27 cellular contexts compared by ENCODE assay signal in genomic region chr5:84411832-84412605, GRCh38. TPM values are rescaled to one million over a fixed set of nuclear protein-coding genes. Genes with fewer than 3 reads are reported as not detected.
DNase-seq lines count a peak whose midpoint lies in the region; ATAC-seq, FAIRE-seq and TF ChIP-seq lines count a peak whose summit lies in the region.
"Had no signal": no experiment of that assay in that cellular context is flagged by ENCODE, and none has a peak within 500 bp of the region (broad histone marks: within the 10 kb centered on the region; RNA-seq: fewer than 3 reads in every experiment).

No MANE protein-coding gene starts in this region.

- ATAC-seq in HG03457 (IDR thresholded peaks at IDR 0.05; ENCODE audit: unreplicated experiment) = no peak
- ATAC-seq: activated CD8-positive, alpha-beta memory T cell treated with anti-CD3 and anti-CD28 coated beads, Interleukin-2, amount 10 ng/mL, durations not matched to agents 7 days and 5 days; activated T-helper 17 cell treated with anti-CD3 and anti-CD28 coated beads, Interleukin-2, amount 50 U/mL, for 72 hours; right lobe of liver; stimulated activated memory B cell treated with anti-CD40 and anti-IgM and Interleukin-4, amounts not matched to agents 10 μg/mL and 1 μg/mL and 100 μg/mL, for 72 hours had no signal

- no peaks in the 10 kb centered on the region for H3K79me2 ChIP-seq in astrocyte (ENCODE audit: insufficient read depth, low read length)

- no peaks in the 10 kb centered on the region for H3K36me3 ChIP-seq in astrocyte (ENCODE audit: insufficient read depth, low read length)
- H3K36me3 ChIP-seq: brain microvascular endothelial cell, right lobe of liver, thyroid gland had no signal

- H3K27me3 Mint-ChIP-seq in astrocyte (ENCODE audit: low read depth, unreplicated experiment) = no peaks in the 10 kb centered on the region
- H3K27me3 Mint-ChIP-seq in activated T-helper 1 cell treated with anti-CD3 and anti-CD28 coated beads, Interleukin-12 subunit alpha, Interleukin-12 subunit beta, Interleukin-2, Interleukin-4 antibody, amounts not matched to agents 30 ng/mL and 10 ng/mL and 1 ng/mL, durations not matched to agents 14 hours and 24 hours and 36 hours (ENCODE audit: insufficient read depth) = no peaks in the 10 kb centered on the region
- H3K27me3 Mint-ChIP-seq: activated CD4-positive, alpha-beta T cell treated with anti-CD3 and anti-CD28 coated beads, Interleukin-2, amount 10 ng/mL, durations not matched to agents 24 days and 14 days; activated CD8-positive, alpha-beta memory T cell treated with anti-CD3 and anti-CD28 coated beads, Interleukin-2, amount 10 ng/mL, durations not matched to agents 7 days and 5 days; activated T-helper 17 cell treated with anti-CD3 and anti-CD28 coated beads, Interleukin-2, amount 50 U/mL, for 72 hours; stimulated activated memory B cell treated with anti-CD40 and anti-IgM and Interleukin-4, amounts not matched to agents 10 μg/mL and 1 μg/mL and 100 μg/mL, for 72 hours had no signal

- H3K27ac Mint-ChIP-seq in astrocyte (ENCODE audit: unreplicated experiment) = no peak overlapping the region
- H3K27ac Mint-ChIP-seq in activated T-helper 1 cell treated with anti-CD3 and anti-CD28 coated beads, Interleukin-12 subunit alpha, Interleukin-12 subunit beta, Interleukin-2, Interleukin-4 antibody, amounts not matched to agents 30 ng/mL and 10 ng/mL and 1 ng/mL, durations not matched to agents 14 hours and 24 hours and 36 hours = no peak overlapping the region
- H3K27ac Mint-ChIP-seq: activated CD4-positive, alpha-beta T cell treated with anti-CD3 and anti-CD28 coated beads, Interleukin-2, amount 10 ng/mL, durations not matched to agents 24 days and 14 days; activated CD8-positive, alpha-beta memory T cell treated with anti-CD3 and anti-CD28 coated beads, Interleukin-2, amount 10 ng/mL, durations not matched to agents 7 days and 5 days; activated T-helper 17 cell treated with anti-CD3 and anti-CD28 coated beads, Interleukin-2, amount 50 U/mL, for 72 hours; stimulated activated memory B cell treated with anti-CD40 and anti-IgM and Interleukin-4, amounts not matched to agents 10 μg/mL and 1 μg/mL and 100 μg/mL, for 72 hours had no signal

- intact Hi-C loops in activated T-helper 1 cell treated with anti-CD3 and anti-CD28 coated beads, Interleukin-12 subunit alpha, Interleukin-12 subunit beta, Interleukin-2, Interleukin-4 antibody, amounts not matched to agents 30 ng/mL and 10 ng/mL and 1 ng/mL, durations not matched to agents 14 hours and 24 hours and 36 hours (cut with micrococcal nuclease) = no loop called here

- no peaks in the 10 kb centered on the region for H3K36me3 Mint-ChIP-seq in astrocyte (ENCODE audit: low read depth, unreplicated experiment)
- no peaks in the 10 kb centered on the region for H3K36me3 Mint-ChIP-seq in activated T-helper 1 cell treated with anti-CD3 and anti-CD28 coated beads, Interleukin-12 subunit alpha, Interleukin-12 subunit beta, Interleukin-2, Interleukin-4 antibody, amounts not matched to agents 30 ng/mL and 10 ng/mL and 1 ng/mL, durations not matched to agents 14 hours and 24 hours and 36 hours (ENCODE audit: low read depth)
- H3K36me3 Mint-ChIP-seq: activated CD8-positive, alpha-beta memory T cell treated with anti-CD3 and anti-CD28 coated beads, Interleukin-2, amount 10 ng/mL, durations not matched to agents 7 days and 5 days; stimulated activated memory B cell treated with anti-CD40 and anti-IgM and Interleukin-4, amounts not matched to agents 10 μg/mL and 1 μg/mL and 100 μg/mL, for 72 hours had no signal

- TF ChIP-seq CTCF in astrocyte (IDR thresholded peaks at IDR 0.05; ENCODE audit: insufficient read depth, low read depth, low read length) (no peak), fibroblast of the aortic adventitia (IDR thresholded peaks at IDR 0.05; ENCODE audit: insufficient read depth, low read length) (no peak)

- H3K4me1 Mint-ChIP-seq in astrocyte (ENCODE audit: low read depth, unreplicated experiment) = no peaks in the 10 kb centered on the region
- no peaks in the 10 kb centered on the region for H3K4me1 Mint-ChIP-seq in activated T-helper 1 cell treated with anti-CD3 and anti-CD28 coated beads, Interleukin-12 subunit alpha, Interleukin-12 subunit beta, Interleukin-2, Interleukin-4 antibody, amounts not matched to agents 30 ng/mL and 10 ng/mL and 1 ng/mL, durations not matched to agents 14 hours and 24 hours and 36 hours (ENCODE audit: low read depth)
- H3K4me1 Mint-ChIP-seq: activated CD4-positive, alpha-beta T cell treated with anti-CD3 and anti-CD28 coated beads, Interleukin-2, amount 10 ng/mL, durations not matched to agents 24 days and 14 days; activated CD8-positive, alpha-beta memory T cell treated with anti-CD3 and anti-CD28 coated beads, Interleukin-2, amount 10 ng/mL, durations not matched to agents 7 days and 5 days; activated T-helper 17 cell treated with anti-CD3 and anti-CD28 coated beads, Interleukin-2, amount 50 U/mL, for 72 hours; stimulated activated memory B cell treated with anti-CD40 and anti-IgM and Interleukin-4, amounts not matched to agents 10 μg/mL and 1 μg/mL and 100 μg/mL, for 72 hours had no signal

- H3K27me3 ChIP-seq in astrocyte (ENCODE audit: insufficient read depth, low read length) = no peaks in the 10 kb centered on the region
- H3K27me3 ChIP-seq: brain microvascular endothelial cell, right lobe of liver, thyroid gland had no signal

- DNase-seq in DMS 273 (lab: John Stamatoyannopoulos, UW; ENCODE audit: unreplicated experiment) (peak; percentile 96), NCI-H1694 treated with DMSO at 0.1 percent for 48 hours (lab: John Stamatoyannopoulos, UW) (peak; percentile 33), astrocyte (ENCODE audit: low read depth) (peak; percentile 7), fibroblast of the aortic adventitia (ENCODE audit: low read depth) (peak; percentile 47), HUDEP-2 (lab: John Stamatoyannopoulos, UW; ENCODE audit: unreplicated experiment in 76 of 76) (no peak), activated T-cell treated with anti-CD3 and anti-CD28 coated beads for 4 hours (no peak)
- no peak for DNase-seq in activated T-helper 1 cell treated with anti-CD3 and anti-CD28 coated beads, Interleukin-12 subunit alpha, Interleukin-12 subunit beta, Interleukin-2, Interleukin-4 antibody, amounts not matched to agents 30 ng/mL and 10 ng/mL and 1 ng/mL, durations not matched to agents 14 hours and 24 hours and 36 hours (ENCODE audit: low spot score)
- DNase-seq: activated CD4-positive, alpha-beta T cell treated with anti-CD3 and anti-CD28 coated beads, Interleukin-2, amount 10 ng/mL, durations not matched to agents 24 days and 14 days; activated CD8-positive, alpha-beta memory T cell treated with anti-CD3 and anti-CD28 coated beads, Interleukin-2, amount 10 ng/mL, durations not matched to agents 7 days and 5 days; brain microvascular endothelial cell; C1 segment of cervical spinal cord; cortex of kidney; mesenchymal stem cell; NCI-H1048; NCI-H2081; NCI-H69; right lobe of liver; SHP77 treated with DMSO at 0.1 percent for 48 hours; T-helper 1 cell; thyroid gland had no signal

- no peaks in the 10 kb centered on the region for H3K9me3 ChIP-seq in astrocyte (ENCODE audit: insufficient read depth, low read depth, low read length)
- H3K9me3 ChIP-seq: right lobe of liver, thyroid gland had no signal

- H3K4me3 Mint-ChIP-seq in astrocyte (ENCODE audit: unreplicated experiment) = no peak overlapping the region
- no peak overlapping the region for H3K4me3 Mint-ChIP-seq in activated T-helper 1 cell treated with anti-CD3 and anti-CD28 coated beads, Interleukin-12 subunit alpha, Interleukin-12 subunit beta, Interleukin-2, Interleukin-4 antibody, amounts not matched to agents 30 ng/mL and 10 ng/mL and 1 ng/mL, durations not matched to agents 14 hours and 24 hours and 36 hours
- H3K4me3 Mint-ChIP-seq: activated CD4-positive, alpha-beta T cell treated with anti-CD3 and anti-CD28 coated beads, Interleukin-2, amount 10 ng/mL, durations not matched to agents 24 days and 14 days; activated CD8-positive, alpha-beta memory T cell treated with anti-CD3 and anti-CD28 coated beads, Interleukin-2, amount 10 ng/mL, durations not matched to agents 7 days and 5 days; activated T-helper 17 cell treated with anti-CD3 and anti-CD28 coated beads, Interleukin-2, amount 50 U/mL, for 72 hours; stimulated activated memory B cell treated with anti-CD40 and anti-IgM and Interleukin-4, amounts not matched to agents 10 μg/mL and 1 μg/mL and 100 μg/mL, for 72 hours had no signal

- no peak overlapping the region for H3K4me3 ChIP-seq in astrocyte (ENCODE audit: insufficient read depth, low read depth, low read length)
- H3K4me3 ChIP-seq in fibroblast of the aortic adventitia (ENCODE audit: low read depth, low read length) = no peak overlapping the region
- H3K4me3 ChIP-seq: right lobe of liver, thyroid gland had no signal

- no peaks in the 10 kb centered on the region for H4K20me1 ChIP-seq in astrocyte (ENCODE audit: insufficient read depth, low read length)

- H2AFZ ChIP-seq in astrocyte (ENCODE audit: low read depth, low read length) = no peak overlapping the region

- no peak overlapping the region for H3K9ac ChIP-seq in astrocyte (ENCODE audit: low read length)
- H3K9ac ChIP-seq: KMS-11 had no signal

- H3K4me1 ChIP-seq in astrocyte (ENCODE audit: insufficient read depth, low read length) = no peaks in the 10 kb centered on the region
- H3K4me1 ChIP-seq: right lobe of liver, thyroid gland had no signal

- peaks cover 5% of the 10 kb centered on the region for H3K9me3 Mint-ChIP-seq in astrocyte (ENCODE audit: unreplicated experiment)
- H3K9me3 Mint-ChIP-seq in activated T-helper 1 cell treated with anti-CD3 and anti-CD28 coated beads, Interleukin-12 subunit alpha, Interleukin-12 subunit beta, Interleukin-2, Interleukin-4 antibody, amounts not matched to agents 30 ng/mL and 10 ng/mL and 1 ng/mL, durations not matched to agents 14 hours and 24 hours and 36 hours = no peaks in the 10 kb centered on the region
- H3K9me3 Mint-ChIP-seq: activated T-helper 17 cell treated with anti-CD3 and anti-CD28 coated beads, Interleukin-2, amount 50 U/mL, for 72 hours had no signal

- H3K27ac ChIP-seq in astrocyte (ENCODE audit: low read depth, low read length) = no peak overlapping the region
- H3K27ac ChIP-seq: brain microvascular endothelial cell, KMS-11, right lobe of liver, thyroid gland had no signal

- H3K4me2 ChIP-seq in astrocyte (ENCODE audit: low read length) = no peak overlapping the region
- H3K4me2 ChIP-seq: KMS-11 had no signal

- no peak for FAIRE-seq in astrocyte (lab: Jason Lieb, UNC)
- FAIRE-seq: endometrium had no signal

RNA-seq across cellular contexts. Expression of gene EDIL3, which starts 27.3 kb away (rescaled TPM):
- total RNA-seq in astrocyte (226 and 284 TPM in 2 replicates), fibroblast of the aortic adventitia (ENCODE audit: low replicate concordance) (48.1 and 248 TPM in 2 replicates)
- total RNA-seq in activated T-helper 1 cell treated with anti-CD3 and anti-CD28 coated beads, Interleukin-12 subunit alpha, Interleukin-12 subunit beta, Interleukin-2, Interleukin-4 antibody, amounts not matched to agents 30 ng/mL and 10 ng/mL and 1 ng/mL, durations not matched to agents 14 hours and 24 hours and 36 hours = not detected in 2 replicates
- total RNA-seq: activated CD4-positive, alpha-beta T cell treated with anti-CD3 and anti-CD28 coated beads, Interleukin-2, amount 10 ng/mL, durations not matched to agents 24 days and 14 days; activated CD8-positive, alpha-beta memory T cell treated with anti-CD3 and anti-CD28 coated beads, Interleukin-2, amount 10 ng/mL, durations not matched to agents 7 days and 5 days; activated T-helper 17 cell treated with anti-CD3 and anti-CD28 coated beads, Interleukin-2, amount 50 U/mL, for 72 hours; G401; OCI-LY7 had no signal

Comparison
In these comparisons a context has a peak if more than half of its experiments do, and no peak if none do; other contexts are left out.
1. DNase-seq: peak in DMS 273 (single experiment), NCI-H1694 treated with DMSO at 0.1 percent for 48 hours (single experiment), astrocyte (single experiment) and fibroblast of the aortic adventitia (single experiment); none in HUDEP-2 (0 of 76), activated T-cell treated with anti-CD3 and anti-CD28 coated beads for 4 hours (single experiment) and activated T-helper 1 cell treated with anti-CD3 and anti-CD28 coated beads, Interleukin-12 subunit alpha, Interleukin-12 subunit beta, Interleukin-2, Interleukin-4 antibody, amounts not matched to agents 30 ng/mL and 10 ng/mL and 1 ng/mL, durations not matched to agents 14 hours and 24 hours and 36 hours (single experiment).
2. RNA of gene EDIL3, which starts 27.3 kb away (total RNA-seq): 48.1 to 248 TPM in fibroblast of the aortic adventitia and 226 to 284 TPM in astrocyte; not detected in activated T-helper 1 cell treated with anti-CD3 and anti-CD28 coated beads, Interleukin-12 subunit alpha, Interleukin-12 subunit beta, Interleukin-2, Interleukin-4 antibody, amounts not matched to agents 30 ng/mL and 10 ng/mL and 1 ng/mL, durations not matched to agents 14 hours and 24 hours and 36 hours; every median in the first group is over 10 times any median in the second.